ENCODE assay signal across 25 cellular contexts in genomic region chr12:19491863-19492262, GRCh38. TPM values are rescaled to one million over a fixed set of nuclear protein-coding genes. Genes with fewer than 3 reads are reported as not detected.
DNase-seq lines count a peak whose midpoint lies in the region; ATAC-seq and TF ChIP-seq lines count a peak whose summit lies in the region.
"Had no signal": no experiment of that assay in that cellular context is flagged by ENCODE, and none has a peak within 500 bp of the region (broad histone marks: within the 10 kb centered on the region; RNA-seq: fewer than 3 reads in every experiment).

No MANE protein-coding gene starts in this region.

- H3K79me2 ChIP-seq in GM23248 (ENCODE audit: insufficient read depth) (peaks cover 95% of the 10 kb centered on the region), osteoblast (ENCODE audit: insufficient read depth, low read length) (peaks cover 75% of the 10 kb centered on the region)

- CTCF ChIA-PET in activated CD8-positive, alpha-beta T cell treated with anti-CD3 and anti-CD28 coated beads for 36 hours (lab: Charles Lee), result no interaction called here
- CTCF ChIA-PET in activated CD8-positive, alpha-beta T cell treated with anti-CD3 and anti-CD28 coated beads, Interleukin-2, amount 10 ng/mL, durations not matched to agents 7 days and 5 days (lab: Charles Lee), result no interaction called here

- H3K4me1 Mint-ChIP-seq in activated CD8-positive, alpha-beta T cell treated with anti-CD3 and anti-CD28 coated beads for 36 hours (ENCODE audit: low read depth), result peaks cover 40% of the 10 kb centered on the region
- H3K4me1 Mint-ChIP-seq in activated CD8-positive, alpha-beta T cell treated with anti-CD3 and anti-CD28 coated beads, Interleukin-2, amount 10 ng/mL, durations not matched to agents 7 days and 5 days (ENCODE audit: low read depth), result peaks cover 11% of the 10 kb centered on the region
- peaks cover 14% of the 10 kb centered on the region for H3K4me1 Mint-ChIP-seq in activated T-helper 17 cell treated with anti-CD3 and anti-CD28 coated beads, Interleukin-2, amount 50 U/mL, for 72 hours
- H3K4me1 Mint-ChIP-seq in natural killer cell (peaks cover 29 to 30% of the 10 kb centered on the region in 2 donors), type B pancreatic cell (ENCODE audit: unreplicated experiment) (no peaks in the 10 kb centered on the region)

- H3K27ac Mint-ChIP-seq in activated CD8-positive, alpha-beta T cell treated with anti-CD3 and anti-CD28 coated beads for 36 hours, result peak overlapping the region; percentile 52
- H3K27ac Mint-ChIP-seq in activated CD8-positive, alpha-beta T cell treated with anti-CD3 and anti-CD28 coated beads, Interleukin-2, amount 10 ng/mL, durations not matched to agents 7 days and 5 days, result no peak overlapping the region
- peak overlapping the region; percentile 55 for H3K27ac Mint-ChIP-seq in activated T-helper 17 cell treated with anti-CD3 and anti-CD28 coated beads, Interleukin-2, amount 50 U/mL, for 72 hours
- H3K27ac Mint-ChIP-seq in natural killer cell (peak overlapping the region; percentile 42 to 71), type B pancreatic cell (no peak overlapping the region)
- H3K27ac Mint-ChIP-seq: activated B cell treated with CpG ODN at 0.5 μM for 24 hours; activated naive CD8-positive, alpha-beta T cell treated with anti-CD3 and anti-CD28 coated beads, Interleukin-2, amount 10 ng/mL, durations not matched to agents 7 days and 5 days; activated T-helper 1 cell treated with anti-CD3 and anti-CD28 coated beads, Interleukin-12 subunit alpha, Interleukin-12 subunit beta, Interleukin-2, Interleukin-4 antibody, amounts not matched to agents 30 ng/mL and 10 ng/mL and 1 ng/mL, durations not matched to agents 14 hours and 24 hours and 36 hours; stimulated activated naive B cell treated with anti-CD40 and anti-IgM and Interleukin-4, amounts not matched to agents 10 μg/mL and 1 μg/mL and 100 μg/mL, for 72 hours had no signal

- DNase-seq in activated CD8-positive, alpha-beta T cell treated with anti-CD3 and anti-CD28 coated beads for 36 hours, result no peak
- no peak for DNase-seq in activated CD8-positive, alpha-beta T cell treated with anti-CD3 and anti-CD28 coated beads, Interleukin-2, amount 10 ng/mL, durations not matched to agents 7 days and 5 days
- peak; percentile 9 for DNase-seq in GM23248
- no peak for DNase-seq in natural killer cell
- no peak for DNase-seq in type B pancreatic cell (ENCODE audit: extremely low spot score, unreplicated experiment)
- DNase-seq in osteoblast (ENCODE audit: insufficient read length, low spot score, missing footprints), result no peak
- DNase-seq: activated B cell treated with CpG ODN at 0.5 μM for 24 hours; activated naive CD8-positive, alpha-beta T cell treated with anti-CD3 and anti-CD28 coated beads, Interleukin-2, amount 10 ng/mL, durations not matched to agents 7 days and 5 days; BE2C; heart right ventricle; left cardiac atrium; NCI-H2081; NCI-H510A treated with DMSO at 0.1 percent for 48 hours; NK-92 treated with Interleukin-12 subunit alpha and Interleukin-12 subunit beta, amount 100 ng/mL, for 24 hours; SHP77 treated with DMSO at 0.1 percent for 48 hours; spleen; stimulated activated CD4-positive, alpha-beta T cell treated with anti-CD3 and anti-CD28 coated beads, Interleukin-4, amount 100 ng/mL, for 1 hour; stimulated activated naive B cell treated with anti-CD40 and anti-IgM and Interleukin-4, amounts not matched to agents 10 μg/mL and 1 μg/mL and 100 μg/mL, for 72 hours; SW 1271; testis; uterus had no signal

- H3K27me3 Mint-ChIP-seq in activated CD8-positive, alpha-beta T cell treated with anti-CD3 and anti-CD28 coated beads for 36 hours, result no peaks in the 10 kb centered on the region
- H3K27me3 Mint-ChIP-seq in activated CD8-positive, alpha-beta T cell treated with anti-CD3 and anti-CD28 coated beads, Interleukin-2, amount 10 ng/mL, durations not matched to agents 7 days and 5 days (ENCODE audit: low read depth), result no peaks in the 10 kb centered on the region
- H3K27me3 Mint-ChIP-seq in activated T-helper 17 cell treated with anti-CD3 and anti-CD28 coated beads, Interleukin-2, amount 50 U/mL, for 72 hours, result no peaks in the 10 kb centered on the region
- H3K27me3 Mint-ChIP-seq in natural killer cell (ENCODE audit: low read depth in 2 of 2) (no peaks in the 10 kb centered on the region), type B pancreatic cell (no peaks in the 10 kb centered on the region)
- H3K27me3 Mint-ChIP-seq: activated B cell treated with CpG ODN at 0.5 μM for 24 hours; activated naive CD8-positive, alpha-beta T cell treated with anti-CD3 and anti-CD28 coated beads, Interleukin-2, amount 10 ng/mL, durations not matched to agents 7 days and 5 days; stimulated activated naive B cell treated with anti-CD40 and anti-IgM and Interleukin-4, amounts not matched to agents 10 μg/mL and 1 μg/mL and 100 μg/mL, for 72 hours had no signal

- no peaks in the 10 kb centered on the region for H3K27me3 ChIP-seq in GM23248 (replicated peaks; ENCODE audit: insufficient read depth)
- H3K27me3 ChIP-seq in osteoblast (ENCODE audit: insufficient read depth, low read length), result no peaks in the 10 kb centered on the region
- H3K27me3 ChIP-seq: BE2C, heart right ventricle, right atrium auricular region, spleen, testis, uterus had no signal

- H3F3A ChIP-seq in GM23248 (ENCODE audit: insufficient read depth), result no peaks in the 10 kb centered on the region

- no peaks in the 10 kb centered on the region for H3K9me2 ChIP-seq in GM23248 (ENCODE audit: insufficient read depth)

- H3K27ac ChIP-seq in GM23248 (no peak overlapping the region), osteoblast (ENCODE audit: low read depth, low read length) (no peak overlapping the region)
- H3K27ac ChIP-seq: heart right ventricle, right atrium auricular region, spleen, testis, uterus had no signal

- H3K9me3 Mint-ChIP-seq in activated CD8-positive, alpha-beta T cell treated with anti-CD3 and anti-CD28 coated beads for 36 hours, result no peaks in the 10 kb centered on the region
- no peaks in the 10 kb centered on the region for H3K9me3 Mint-ChIP-seq in activated CD8-positive, alpha-beta T cell treated with anti-CD3 and anti-CD28 coated beads, Interleukin-2, amount 10 ng/mL, durations not matched to agents 7 days and 5 days (ENCODE audit: insufficient read depth)
- no peaks in the 10 kb centered on the region for H3K9me3 Mint-ChIP-seq in activated T-helper 17 cell treated with anti-CD3 and anti-CD28 coated beads, Interleukin-2, amount 50 U/mL, for 72 hours
- no peaks in the 10 kb centered on the region for H3K9me3 Mint-ChIP-seq in natural killer cell
- H3K9me3 Mint-ChIP-seq in type B pancreatic cell, result no peaks in the 10 kb centered on the region
- H3K9me3 Mint-ChIP-seq: activated B cell treated with CpG ODN at 0.5 μM for 24 hours; activated naive CD8-positive, alpha-beta T cell treated with anti-CD3 and anti-CD28 coated beads, Interleukin-2, amount 10 ng/mL, durations not matched to agents 7 days and 5 days; activated T-helper 1 cell treated with anti-CD3 and anti-CD28 coated beads, Interleukin-12 subunit alpha, Interleukin-12 subunit beta, Interleukin-2, Interleukin-4 antibody, amounts not matched to agents 30 ng/mL and 10 ng/mL and 1 ng/mL, durations not matched to agents 14 hours and 24 hours and 36 hours; stimulated activated naive B cell treated with anti-CD40 and anti-IgM and Interleukin-4, amounts not matched to agents 10 μg/mL and 1 μg/mL and 100 μg/mL, for 72 hours had no signal

- no peak overlapping the region for H3K9ac ChIP-seq in GM23248

- WGBS in GM23248 (ENCODE audit: low coverage in 1 of 2, low lambda C conversion rate in 2 of 2, missing lambda C conversion rate in 2 of 2), 2 experiments, result 60 to 66% methylated on average over 3 of the region's 3 CpGs

- POLR2A ChIA-PET in activated CD8-positive, alpha-beta T cell treated with anti-CD3 and anti-CD28 coated beads for 36 hours (lab: Charles Lee), result no interaction called here
- POLR2A ChIA-PET in activated CD8-positive, alpha-beta T cell treated with anti-CD3 and anti-CD28 coated beads, Interleukin-2, amount 10 ng/mL, durations not matched to agents 7 days and 5 days (lab: Charles Lee), result no interaction called here

- H3K4me3 ChIP-seq in GM23248 (no peak overlapping the region), osteoblast (ENCODE audit: insufficient read depth, low read length) (no peak overlapping the region)
- H3K4me3 ChIP-seq: heart right ventricle, right atrium auricular region, spleen, testis, uterus had no signal

- no peak for ATAC-seq in activated CD8-positive, alpha-beta T cell treated with anti-CD3 and anti-CD28 coated beads for 36 hours
- no peak for ATAC-seq in activated CD8-positive, alpha-beta T cell treated with anti-CD3 and anti-CD28 coated beads, Interleukin-2, amount 10 ng/mL, durations not matched to agents 7 days and 5 days
- no peak for ATAC-seq in activated T-helper 17 cell treated with anti-CD3 and anti-CD28 coated beads, Interleukin-2, amount 50 U/mL, for 72 hours (replicated peaks)
- ATAC-seq in natural killer cell (no peak), HG03196 (IDR thresholded peaks at IDR 0.05; ENCODE audit: unreplicated experiment) (no peak)
- ATAC-seq: heart right ventricle; left cardiac atrium; stimulated activated naive B cell treated with anti-CD40 and anti-IgM and Interleukin-4, amounts not matched to agents 10 μg/mL and 1 μg/mL and 100 μg/mL, for 72 hours had no signal

- peaks cover 34% of the 10 kb centered on the region for H3K36me3 Mint-ChIP-seq in activated CD8-positive, alpha-beta T cell treated with anti-CD3 and anti-CD28 coated beads for 36 hours (ENCODE audit: low read depth)
- H3K36me3 Mint-ChIP-seq in activated CD8-positive, alpha-beta T cell treated with anti-CD3 and anti-CD28 coated beads, Interleukin-2, amount 10 ng/mL, durations not matched to agents 7 days and 5 days (ENCODE audit: low read depth), result peaks cover 35% of the 10 kb centered on the region
- peaks cover 75% of the 10 kb centered on the region for H3K36me3 Mint-ChIP-seq in activated T-helper 17 cell treated with anti-CD3 and anti-CD28 coated beads, Interleukin-2, amount 50 U/mL, for 72 hours (ENCODE audit: low read depth)
- no peaks in the 10 kb centered on the region for H3K36me3 Mint-ChIP-seq in natural killer cell
- peaks cover 43% of the 10 kb centered on the region for H3K36me3 Mint-ChIP-seq in type B pancreatic cell

- in situ Hi-C loops in GM23248 (cut with MboI), result no loop called here

- TF ChIP-seq CTCF in activated CD8-positive, alpha-beta T cell treated with anti-CD3 and anti-CD28 coated beads for 36 hours (IDR thresholded peaks at IDR 0.05), result no peak
- TF ChIP-seq CTCF in natural killer cell (IDR thresholded peaks at IDR 0.05), result no peak
- no peak for TF ChIP-seq CTCF in type B pancreatic cell (conservative IDR thresholded peaks at IDR 0.05)
- no peak for TF ChIP-seq CTCF in osteoblast (IDR thresholded peaks at IDR 0.05; ENCODE audit: extremely low read depth, low read depth, low read length)

- H3K36me3 ChIP-seq in GM23248 (ENCODE audit: low read depth) (peaks cover 8% of the 10 kb centered on the region), osteoblast (ENCODE audit: insufficient read depth, low read length) (peaks cover 9% of the 10 kb centered on the region)
- H3K36me3 ChIP-seq: uterus had no signal

- H2AFZ ChIP-seq in GM23248 (no peak overlapping the region), osteoblast (ENCODE audit: low read length) (no peak overlapping the region)

- H3K4me2 ChIP-seq in GM23248 (ENCODE audit: unreplicated experiment), result peak overlapping the region; percentile 14
- no peak overlapping the region for H3K4me2 ChIP-seq in osteoblast (ENCODE audit: insufficient read depth, low read length)

- H4K20me1 ChIP-seq in GM23248 (ENCODE audit: insufficient read depth), result peaks cover 13% of the 10 kb centered on the region
- no peaks in the 10 kb centered on the region for H4K20me1 ChIP-seq in osteoblast (ENCODE audit: insufficient read depth, low read length)

- intact Hi-C loops in activated CD8-positive, alpha-beta T cell treated with anti-CD3 and anti-CD28 coated beads for 36 hours (cut with micrococcal nuclease), result no loop called here
- intact Hi-C loops in natural killer cell (cut with micrococcal nuclease), result no loop called here

- H3K9me3 ChIP-seq in GM23248 (ENCODE audit: low read depth) (no peaks in the 10 kb centered on the region), osteoblast (ENCODE audit: low read depth, low read length) (no peaks in the 10 kb centered on the region)
- H3K9me3 ChIP-seq: BE2C, heart right ventricle, right atrium auricular region, spleen, testis, uterus had no signal

- peaks cover 6% of the 10 kb centered on the region; the same call in 1 of the 2 replicates for H3K4me1 ChIP-seq in GM23248 (ENCODE audit: insufficient read depth)
- H3K4me1 ChIP-seq in osteoblast (ENCODE audit: insufficient read depth, low read length), result no peaks in the 10 kb centered on the region
- H3K4me1 ChIP-seq: BE2C, testis had no signal

- H3K4me3 Mint-ChIP-seq in activated CD8-positive, alpha-beta T cell treated with anti-CD3 and anti-CD28 coated beads for 36 hours, result no peak overlapping the region
- no peak overlapping the region for H3K4me3 Mint-ChIP-seq in activated CD8-positive, alpha-beta T cell treated with anti-CD3 and anti-CD28 coated beads, Interleukin-2, amount 10 ng/mL, durations not matched to agents 7 days and 5 days
- H3K4me3 Mint-ChIP-seq in activated T-helper 17 cell treated with anti-CD3 and anti-CD28 coated beads, Interleukin-2, amount 50 U/mL, for 72 hours, result no peak overlapping the region
- H3K4me3 Mint-ChIP-seq in natural killer cell, result no peak overlapping the region
- no peak overlapping the region for H3K4me3 Mint-ChIP-seq in type B pancreatic cell
- H3K4me3 Mint-ChIP-seq: activated B cell treated with CpG ODN at 0.5 μM for 24 hours; activated naive CD8-positive, alpha-beta T cell treated with anti-CD3 and anti-CD28 coated beads, Interleukin-2, amount 10 ng/mL, durations not matched to agents 7 days and 5 days; activated T-helper 1 cell treated with anti-CD3 and anti-CD28 coated beads, Interleukin-12 subunit alpha, Interleukin-12 subunit beta, Interleukin-2, Interleukin-4 antibody, amounts not matched to agents 30 ng/mL and 10 ng/mL and 1 ng/mL, durations not matched to agents 14 hours and 24 hours and 36 hours; stimulated activated naive B cell treated with anti-CD40 and anti-IgM and Interleukin-4, amounts not matched to agents 10 μg/mL and 1 μg/mL and 100 μg/mL, for 72 hours had no signal

RNA-seq across cellular contexts. Expression of gene AEBP2, which starts 52.6 kb away (rescaled TPM):
- 10 to 100 TPM; 59.6 to 63.3 TPM for total RNA-seq in activated CD8-positive, alpha-beta T cell treated with anti-CD3 and anti-CD28 coated beads for 36 hours
- 10 to 100 TPM; 57.3 to 57.4 TPM for total RNA-seq in activated CD8-positive, alpha-beta T cell treated with anti-CD3 and anti-CD28 coated beads, Interleukin-2, amount 10 ng/mL, durations not matched to agents 7 days and 5 days
- total RNA-seq in GM23248 (2014; rRNA removed; shearing (Covaris generic)), result 10.4 and 10.6 TPM in 2 replicates
- 16.6 and 17.8 TPM in 2 replicates for polyA plus RNA-seq in GM23248 (2016; fragmentation: Nextera tagmentation; extraction: Ambion mirVana)
- 10 to 100 TPM; 65.6 to 82.9 TPM for total RNA-seq in activated T-helper 17 cell treated with anti-CD3 and anti-CD28 coated beads, Interleukin-2, amount 50 U/mL, for 72 hours
- total RNA-seq in natural killer cell, result 10 to 100 TPM; 57.1 to 79.5 (median 61.8) TPM
- total RNA-seq in type B pancreatic cell (ENCODE audit: low replicate concordance), result 45.8 and 83.5 TPM in 2 replicates
- 19.2 and 20.0 TPM in 2 replicates for total RNA-seq in osteoblast

Comparison
In these comparisons a context has a peak if more than half of its experiments do, and no peak if none do; other contexts are left out.
1. H3K27ac Mint-ChIP-seq: peak in activated CD8-positive, alpha-beta T cell treated with anti-CD3 and anti-CD28 coated beads for 36 hours (single experiment), activated T-helper 17 cell treated with anti-CD3 and anti-CD28 coated beads, Interleukin-2, amount 50 U/mL, for 72 hours (single experiment) and natural killer cell (2 of 2); none in activated CD8-positive, alpha-beta T cell treated with anti-CD3 and anti-CD28 coated beads, Interleukin-2, amount 10 ng/mL, durations not matched to agents 7 days and 5 days (single experiment) and type B pancreatic cell (single experiment).